In the genomic region with DNA sequence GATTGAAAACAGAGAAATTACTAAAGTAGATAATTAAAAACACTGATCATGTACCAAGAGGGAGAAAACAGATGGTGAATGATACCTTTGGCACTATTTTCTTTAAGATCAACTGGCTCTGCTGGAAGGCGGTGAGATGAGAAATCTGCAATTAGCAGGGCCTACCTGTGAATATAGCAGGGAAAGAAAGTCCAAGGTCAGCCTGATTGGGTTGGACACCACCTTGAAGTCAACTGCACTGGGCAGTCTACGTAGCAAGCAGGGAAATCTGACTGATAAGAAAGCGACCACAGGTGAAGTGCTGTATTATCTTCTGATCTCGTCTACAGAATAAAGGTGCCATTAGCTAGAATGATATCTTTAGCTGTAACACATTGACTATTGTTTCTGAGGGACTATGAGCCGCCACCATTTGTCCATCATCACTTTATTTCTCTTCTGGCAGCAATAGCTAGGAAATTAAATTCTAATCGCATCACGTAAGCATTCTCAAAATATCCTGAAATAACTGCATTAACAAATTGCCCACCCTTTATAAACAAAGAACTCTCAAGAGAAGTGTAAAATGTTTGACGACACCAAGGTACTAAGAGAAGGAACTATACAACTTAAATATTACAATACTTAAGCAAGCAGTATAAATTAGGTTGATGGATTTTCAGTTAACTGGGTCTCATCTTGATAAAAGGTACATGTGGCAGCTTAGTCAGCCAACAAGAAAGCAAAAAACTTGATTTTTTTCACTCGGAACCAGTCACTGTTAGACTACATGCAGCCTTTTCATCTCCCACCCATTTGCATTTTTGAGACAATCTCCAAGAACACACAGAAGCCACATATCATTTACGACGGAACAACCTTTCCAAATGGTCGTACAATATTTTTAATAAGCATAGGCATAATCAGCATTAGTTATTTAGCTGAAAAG, we compare ENCODE assay signal across 9 cellular contexts. TPM values are rescaled to one million over a fixed set of nuclear protein-coding genes. Genes with fewer than 3 reads are reported as not detected.
DNase-seq lines count a peak whose midpoint lies in the region; ATAC-seq and TF ChIP-seq lines count a peak whose summit lies in the region.
"Had no signal": no experiment of that assay in that cellular context is flagged by ENCODE, and none has a peak within 500 bp of the region (broad histone marks: within the 10 kb centered on the region; RNA-seq: fewer than 3 reads in every experiment).

No MANE protein-coding gene starts in this region.

- H3K4me1 Mint-ChIP-seq in chondrocyte (ENCODE audit: low read depth) (peaks cover 41% of the 10 kb centered on the region), naive B cell (peaks cover 5 to 8% (median 7%) of the 10 kb centered on the region in 3 donors)

- H3K9me3 Mint-ChIP-seq in chondrocyte (ENCODE audit: low read depth): no peaks in the 10 kb centered on the region
- H3K9me3 Mint-ChIP-seq in naive B cell: no peaks in the 10 kb centered on the region

- H3K4me3 Mint-ChIP-seq in chondrocyte (ENCODE audit: unreplicated experiment) (peak overlapping the region; percentile 90), naive B cell (peak overlapping the region; percentile 82 to 93 (median 88))

- no peaks in the 10 kb centered on the region for H3K36me3 Mint-ChIP-seq in chondrocyte (ENCODE audit: low read depth)
- no peaks in the 10 kb centered on the region for H3K36me3 Mint-ChIP-seq in naive B cell

- peak overlapping the region; percentile 76 for H3K4me3 ChIP-seq in AG10803 (ENCODE audit: low read length)
- peak overlapping the region; percentile 72 for H3K4me3 ChIP-seq in Jurkat, Clone E6-1 (ENCODE audit: low read length)

- no peaks in the 10 kb centered on the region for H3K27me3 Mint-ChIP-seq in chondrocyte (ENCODE audit: low read depth)
- peaks cover 0 to 48% (median 40%) of the 10 kb centered on the region in 3 donors for H3K27me3 Mint-ChIP-seq in naive B cell

- TF ChIP-seq CTCF in AG10803 (conservative IDR thresholded peaks at IDR 0.05; ENCODE audit: low read length) (no peak), chondrocyte (IDR thresholded peaks at IDR 0.05) (no peak)

- H3K27ac Mint-ChIP-seq in chondrocyte (ENCODE audit: unreplicated experiment): peak overlapping the region; percentile 92
- no peak overlapping the region for H3K27ac Mint-ChIP-seq in naive B cell

- DNase-seq in AG10803 (ENCODE audit: low read depth) (no peak), chondrocyte (ENCODE audit: low spot score) (no peak), naive B cell (no peak), SHP77 treated with DMSO at 0.1 percent for 48 hours (lab: John Stamatoyannopoulos, UW) (no peak), COLO829 (ENCODE audit: low spot score) (no peak), islet precursor cell (no peak)
- DNase-seq in Jurkat, Clone E6-1 (ENCODE audit: low read depth, low spot score): no peak
- DNase-seq: NCI-H446 treated with DMSO at 0.1 percent for 48 hours had no signal

- ATAC-seq in naive B cell (ENCODE audit: low read depth in 2 of 2) (no peak), GM18502 (IDR thresholded peaks at IDR 0.05; ENCODE audit: poor library complexity, unreplicated experiment) (no peak)

RNA-seq across cellular contexts. Expression of gene NEDD4, which starts 1.3 kb away (rescaled TPM):
- polyA plus RNA-seq in Jurkat, Clone E6-1 (2012; ENCODE audit: insufficient read depth, insufficient read length): 13.3 TPM
- total RNA-seq in chondrocyte: 25.8 to 28.4 TPM (median 27.4 TPM) in 3 replicates
- under 1 TPM in 5 of 6 donors, not detected in 1; 0.18 to 0.68 (median 0.25) TPM for polyA plus RNA-seq in naive B cell (ENCODE audit: low read depth in 6 of 6)
